Comparison of ENCODE assay signal across 12 cellular contexts in genomic region chr2:197269173-197269572, GRCh38. TPM values are rescaled to one million over a fixed set of nuclear protein-coding genes. Genes with fewer than 3 reads are reported as not detected.
DNase-seq lines count a peak whose midpoint lies in the region; ATAC-seq and TF ChIP-seq lines count a peak whose summit lies in the region.
"Had no signal": no experiment of that assay in that cellular context is flagged by ENCODE, and none has a peak within 500 bp of the region (broad histone marks: within the 10 kb centered on the region; RNA-seq: fewer than 3 reads in every experiment).

No MANE protein-coding gene starts in this region.

- H3K9me3 Mint-ChIP-seq in brain = no peaks in the 10 kb centered on the region

- H3K27me3 Mint-ChIP-seq in brain = no peaks in the 10 kb centered on the region

- H3K36me3 ChIP-seq in left ventricle myocardium inferior = no peaks in the 10 kb centered on the region
- H3K36me3 ChIP-seq in smooth muscle cell (ENCODE audit: low read depth) = no peaks in the 10 kb centered on the region
- H3K36me3 ChIP-seq: heart right ventricle, right lobe of liver had no signal

- H3K4me1 Mint-ChIP-seq in brain = peaks cover 60% of the 10 kb centered on the region

- intact Hi-C loops in right cardiac atrium (cut with DNase I) = no loop called here
- intact Hi-C loops in left ventricle myocardium inferior (cut with micrococcal nuclease) = no loop called here

- no peak for TF ChIP-seq CTCF in left ventricle myocardium inferior (IDR thresholded peaks at IDR 0.05; ENCODE audit: borderline replicate concordance)
- TF ChIP-seq CTCF in brain (conservative IDR thresholded peaks at IDR 0.05) = no peak
- no peak for TF ChIP-seq CTCF in smooth muscle cell (IDR thresholded peaks at IDR 0.05; ENCODE audit: borderline replicate concordance, insufficient read depth, poor library complexity, severe bottlenecking)

- H3K4me3 ChIP-seq in right cardiac atrium (ENCODE audit: low read length) (no peak overlapping the region), left ventricle myocardium inferior (no peak overlapping the region), smooth muscle cell (no peak overlapping the region)
- H3K4me3 ChIP-seq: heart right ventricle, right lobe of liver had no signal

- peak overlapping the region in 2 of 5 experiments; percentile 2 to 53 for H3K4me3 Mint-ChIP-seq in brain

- H3K9me3 ChIP-seq in right cardiac atrium (ENCODE audit: control insufficient read depth, low read length) = no peaks in the 10 kb centered on the region
- no peaks in the 10 kb centered on the region for H3K9me3 ChIP-seq in left ventricle myocardium inferior (replicated peaks)
- no peaks in the 10 kb centered on the region for H3K9me3 ChIP-seq in smooth muscle cell (replicated peaks; ENCODE audit: low read depth)
- H3K9me3 ChIP-seq: heart right ventricle, right lobe of liver had no signal

- H3K27ac ChIP-seq in right cardiac atrium (ENCODE audit: low read length) (no peak overlapping the region), left ventricle myocardium inferior (replicated peaks) (no peak overlapping the region), smooth muscle cell (ENCODE audit: low read depth) (no peak overlapping the region)
- H3K27ac ChIP-seq: heart right ventricle, right lobe of liver had no signal

- DNase-seq in right cardiac atrium = no peak
- no peak for DNase-seq in left ventricle myocardium inferior
- DNase-seq in GDM1 (lab: John Stamatoyannopoulos, UW) = no peak
- no peak for DNase-seq in UCSD-AML1 (lab: John Stamatoyannopoulos, UW; ENCODE audit: unreplicated experiment)
- DNase-seq in smooth muscle cell (lab: John Stamatoyannopoulos, UW; ENCODE audit: unreplicated experiment) = no peak
- no peak for DNase-seq in NCI-H2107 (lab: John Stamatoyannopoulos, UW)
- DNase-seq: activated naive CD4-positive, alpha-beta T cell treated with anti-CD3 and anti-CD28 coated beads, Interleukin-2, amount 50 U/mL, for 16 hours; GF-D8; heart right ventricle; right lobe of liver had no signal

- peak; percentile 30 to 39 for ATAC-seq in right cardiac atrium
- ATAC-seq in HG03159 (IDR thresholded peaks at IDR 0.05; ENCODE audit: unreplicated experiment) = peak; percentile 70
- ATAC-seq: right lobe of liver had no signal

- H3K4me1 ChIP-seq in right cardiac atrium (ENCODE audit: control insufficient read depth, insufficient read depth, low read length) (peaks cover 10% of the 10 kb centered on the region), left ventricle myocardium inferior (peaks cover 20% of the 10 kb centered on the region), smooth muscle cell (ENCODE audit: low read depth) (no peaks in the 10 kb centered on the region)
- H3K4me1 ChIP-seq: right lobe of liver had no signal

- H3K36me3 Mint-ChIP-seq in brain = no peaks in the 10 kb centered on the region

- H3F3A ChIP-seq in smooth muscle cell (ENCODE audit: low read depth) = no peaks in the 10 kb centered on the region

- H4K20me1 ChIP-seq in smooth muscle cell (ENCODE audit: low read depth) = no peaks in the 10 kb centered on the region

- H3K27me3 ChIP-seq in right cardiac atrium (ENCODE audit: control insufficient read depth, insufficient read depth) (no peaks in the 10 kb centered on the region), left ventricle myocardium inferior (ENCODE audit: low read depth) (no peaks in the 10 kb centered on the region), smooth muscle cell (ENCODE audit: low read depth) (no peaks in the 10 kb centered on the region)
- H3K27me3 ChIP-seq: heart right ventricle, right lobe of liver had no signal

- no peaks in the 10 kb centered on the region for H3K79me2 ChIP-seq in smooth muscle cell (ENCODE audit: low read depth)

- 19% methylated on average over 4 of the region's 4 CpGs for WGBS in right cardiac atrium
- 89% methylated on average over 4 of the region's 4 CpGs for WGBS in smooth muscle cell (ENCODE audit: low lambda C conversion rate)

- H3K27ac Mint-ChIP-seq in brain = peak overlapping the region; percentile 3 to 95 (median 38)

- H3K9ac ChIP-seq in smooth muscle cell (ENCODE audit: low read depth) = no peak overlapping the region

- no peak overlapping the region for H3K4me2 ChIP-seq in smooth muscle cell

- no peak overlapping the region for H2AFZ ChIP-seq in smooth muscle cell (ENCODE audit: low read depth)

RNA-seq across cellular contexts. Expression of gene ANKRD44, which starts 41.4 kb away (rescaled TPM):
- total RNA-seq in right cardiac atrium = 10 to 100 TPM; 13.9 to 18.8 (median 14.5) TPM
- polyA plus RNA-seq in right cardiac atrium = 4.8 TPM
- 7.1 TPM for total RNA-seq in left ventricle myocardium inferior
- polyA plus RNA-seq in brain (ENCODE audit: insufficient read depth, low read depth, low replicate concordance) = 2.5 TPM
- total RNA-seq in smooth muscle cell = 5.5 and 6.0 TPM in 2 replicates
- polyA plus RNA-seq in smooth muscle cell = 2.4 and 3.6 TPM in 2 replicates
